ENCODE assay signal across 23 cellular contexts in the genomic region with DNA sequence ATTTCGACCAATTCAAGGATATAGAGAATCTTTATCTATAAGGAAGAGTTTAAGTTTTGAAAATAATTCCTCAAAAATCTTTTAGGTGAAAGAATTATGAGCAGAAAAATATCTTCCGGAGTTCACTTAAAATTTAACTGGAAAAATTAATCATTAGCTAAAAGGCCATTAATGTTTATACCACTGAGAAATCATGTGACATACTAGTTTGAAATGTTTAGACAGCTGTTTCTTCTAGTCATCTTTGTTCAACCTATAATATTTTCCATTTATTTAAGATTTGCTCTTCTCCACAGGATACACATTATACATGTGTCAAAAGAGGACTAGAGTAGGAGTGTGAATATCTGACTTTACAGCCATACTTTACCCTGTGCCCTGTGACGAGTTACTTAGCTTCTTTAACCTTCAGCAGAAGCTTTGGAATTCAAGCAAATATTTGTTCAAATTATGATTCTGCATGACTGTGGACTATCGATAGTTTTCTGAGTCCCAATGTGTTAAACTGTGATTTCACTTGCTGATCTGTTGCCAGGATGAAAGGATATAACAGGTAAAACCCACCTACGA.
"Had no signal": no experiment of that assay in that cellular context is flagged by ENCODE, and none has a peak within 500 bp of the region (broad histone marks: within the 10 kb centered on the region; RNA-seq: fewer than 3 reads in every experiment).

No MANE protein-coding gene starts in this region.

- H3K27ac ChIP-seq: left ventricle myocardium inferior, prostate gland, skin epidermis, upper lobe of left lung had no signal

- H3K36me3 ChIP-seq: left ventricle myocardium inferior, prostate gland, upper lobe of left lung had no signal

- H3K27me3 Mint-ChIP-seq: activated CD4-positive, alpha-beta memory T cell treated with anti-CD3 and anti-CD28 coated beads, Interleukin-2, amount 10 ng/mL, durations not matched to agents 7 days and 5 days; activated naive CD4-positive, alpha-beta T cell treated with anti-CD3 and anti-CD28 coated beads, Interleukin-2, amount 10 ng/mL, durations not matched to agents 7 days and 5 days; activated naive CD8-positive, alpha-beta T cell treated with anti-CD3 and anti-CD28 coated beads, Interleukin-2, amount 50 U/mL, for 24 hours; activated T-cell treated with anti-CD3 and anti-CD28 coated beads, Interleukin-2, amount 50 U/mL, for 24 hours; central memory CD8-positive, alpha-beta T cell; stimulated activated naive CD8-positive, alpha-beta T cell treated with anti-CD3 and anti-CD28 coated beads, Interleukin-15, amount 100 ng/mL, for 72 hours had no signal

- H3K36me3 Mint-ChIP-seq: activated naive CD4-positive, alpha-beta T cell treated with anti-CD3 and anti-CD28 coated beads, Interleukin-2, amount 10 ng/mL, durations not matched to agents 7 days and 5 days had no signal

- FAIRE-seq: frontal cortex, kidney had no signal

- H3K4me3 Mint-ChIP-seq: activated CD4-positive, alpha-beta memory T cell treated with anti-CD3 and anti-CD28 coated beads, Interleukin-2, amount 10 ng/mL, durations not matched to agents 7 days and 5 days; activated naive CD4-positive, alpha-beta T cell treated with anti-CD3 and anti-CD28 coated beads, Interleukin-2, amount 10 ng/mL, durations not matched to agents 7 days and 5 days; activated naive CD8-positive, alpha-beta T cell treated with anti-CD3 and anti-CD28 coated beads, Interleukin-2, amount 50 U/mL, for 24 hours; activated T-cell treated with anti-CD3 and anti-CD28 coated beads, Interleukin-2, amount 50 U/mL, for 24 hours; central memory CD8-positive, alpha-beta T cell; nephron progenitor cell; stimulated activated naive CD8-positive, alpha-beta T cell treated with anti-CD3 and anti-CD28 coated beads, Interleukin-15, amount 100 ng/mL, for 72 hours had no signal

- H3K4me1 Mint-ChIP-seq: activated CD4-positive, alpha-beta memory T cell treated with anti-CD3 and anti-CD28 coated beads, Interleukin-2, amount 10 ng/mL, durations not matched to agents 7 days and 5 days; activated naive CD4-positive, alpha-beta T cell treated with anti-CD3 and anti-CD28 coated beads, Interleukin-2, amount 10 ng/mL, durations not matched to agents 7 days and 5 days; activated naive CD8-positive, alpha-beta T cell treated with anti-CD3 and anti-CD28 coated beads, Interleukin-2, amount 50 U/mL, for 24 hours; central memory CD8-positive, alpha-beta T cell; nephron progenitor cell; stimulated activated naive CD8-positive, alpha-beta T cell treated with anti-CD3 and anti-CD28 coated beads, Interleukin-15, amount 100 ng/mL, for 72 hours had no signal

- H3K4me1 ChIP-seq: left ventricle myocardium inferior, prostate gland, upper lobe of left lung had no signal

- H3K9me3 Mint-ChIP-seq: nephron progenitor cell had no signal

- H3K27ac Mint-ChIP-seq: activated CD4-positive, alpha-beta memory T cell treated with anti-CD3 and anti-CD28 coated beads, Interleukin-2, amount 10 ng/mL, durations not matched to agents 7 days and 5 days; activated naive CD4-positive, alpha-beta T cell treated with anti-CD3 and anti-CD28 coated beads, Interleukin-2, amount 10 ng/mL, durations not matched to agents 7 days and 5 days; activated naive CD8-positive, alpha-beta T cell treated with anti-CD3 and anti-CD28 coated beads, Interleukin-2, amount 50 U/mL, for 24 hours; activated T-cell treated with anti-CD3 and anti-CD28 coated beads, Interleukin-2, amount 50 U/mL, for 24 hours; activated T-helper 2 cell treated with anti-CD3 and anti-CD28 coated beads, Interferon-gamma antibody, Interleukin-2, Interleukin-4, amounts not matched to agents 10 μg/mL and 5 μg/mL and 100 μg/mL, durations not matched to agents 14 hours and 24 hours and 36 hours; nephron progenitor cell; stimulated activated naive CD8-positive, alpha-beta T cell treated with anti-CD3 and anti-CD28 coated beads, Interleukin-15, amount 100 ng/mL, for 72 hours had no signal

- H3K4me3 ChIP-seq: left ventricle myocardium inferior, prostate gland, skin epidermis, upper lobe of left lung had no signal

- H3K9me3 ChIP-seq: left ventricle myocardium inferior, prostate gland, upper lobe of left lung had no signal

- DNase-seq: activated CD4-positive, alpha-beta memory T cell treated with anti-CD3 and anti-CD28 coated beads, Interleukin-2, amount 10 ng/mL, durations not matched to agents 7 days and 5 days; activated CD4-positive, alpha-beta T cell treated with anti-CD3 and anti-CD28 coated beads for 48 hours; activated CD4-positive, CD25-positive, alpha-beta regulatory T cell; activated naive CD4-positive, alpha-beta T cell treated with anti-CD3 and anti-CD28 coated beads, Interleukin-2, amount 10 ng/mL, durations not matched to agents 7 days and 5 days; activated naive CD8-positive, alpha-beta T cell treated with anti-CD3 and anti-CD28 coated beads, Interleukin-2, amount 50 U/mL, for 24 hours; activated T-cell treated with anti-CD3 and anti-CD28 coated beads, Interleukin-2, amount 50 U/mL, for 24 hours; aorta; cortex of kidney; effector CD4-positive, alpha-beta T cell; kidney; left ventricle myocardium inferior; mammary epithelial cell; nephron progenitor cell; occipital lobe; right cardiac atrium; stimulated activated naive CD8-positive, alpha-beta T cell treated with anti-CD3 and anti-CD28 coated beads, Interleukin-15, amount 100 ng/mL, for 72 hours; SW 1271; upper lobe of left lung had no signal

- ATAC-seq: activated naive CD8-positive, alpha-beta T cell treated with anti-CD3 and anti-CD28 coated beads, Interleukin-2, amount 50 U/mL, for 24 hours; right cardiac atrium; stimulated activated naive CD8-positive, alpha-beta T cell treated with anti-CD3 and anti-CD28 coated beads, Interleukin-15, amount 100 ng/mL, for 72 hours had no signal

- H3K27me3 ChIP-seq: upper lobe of left lung had no signal
